In genomic region chr6:125248136-125248535, GRCh38 we compare ENCODE assay signal across 34 cellular contexts.
"Had no signal": no experiment of that assay in that cellular context is flagged by ENCODE, and none has a peak within 500 bp of the region (broad histone marks: within the 10 kb centered on the region; RNA-seq: fewer than 3 reads in every experiment).

No MANE protein-coding gene starts in this region.

- H3K4me1 Mint-ChIP-seq: activated B cell treated with CpG ODN at 0.5 μM for 24 hours; activated CD4-positive, alpha-beta T cell treated with anti-CD3 and anti-CD28 coated beads for 36 hours; activated CD4-positive, alpha-beta T cell treated with anti-CD3 and anti-CD28 coated beads, Interleukin-2, amount 10 ng/mL, durations not matched to agents 7 days and 5 days; activated CD8-positive, alpha-beta memory T cell treated with anti-CD3 and anti-CD28 coated beads, Interleukin-2, amount 10 ng/mL, durations not matched to agents 7 days and 5 days; activated naive CD4-positive, alpha-beta T cell treated with anti-CD3 and anti-CD28 coated beads, Interleukin-2, amount 50 U/mL, for 24 hours; activated naive CD8-positive, alpha-beta T cell treated with anti-CD3 and anti-CD28 coated beads, Interleukin-2, amount 10 ng/mL, durations not matched to agents 7 days and 5 days; activated naive CD8-positive, alpha-beta T cell treated with anti-CD3 and anti-CD28 coated beads, Interleukin-2, amount 50 U/mL, for 24 hours had no signal

- H3K4me3 ChIP-seq: body of pancreas, breast epithelium had no signal

- DNase-seq: activated B cell treated with CpG ODN at 0.5 μM for 24 hours; activated CD4-positive, alpha-beta memory T cell treated with anti-CD3 and anti-CD28 coated beads, Interleukin-2, amount 10 ng/mL, durations not matched to agents 7 days and 5 days; activated CD4-positive, alpha-beta T cell treated with anti-CD3 and anti-CD28 coated beads for 36 hours; activated CD4-positive, alpha-beta T cell treated with anti-CD3 and anti-CD28 coated beads for 48 hours; activated CD4-positive, alpha-beta T cell treated with anti-CD3 and anti-CD28 coated beads, Interleukin-2, amount 10 ng/mL, durations not matched to agents 7 days and 5 days; activated CD4-positive, alpha-beta T cell treated with anti-CD3 and anti-CD28 coated beads, Interleukin-2, amount 50 U/mL, for 48 hours; activated CD4-positive, CD25-positive, alpha-beta regulatory T cell treated with anti-CD3 and anti-CD28 coated beads, Interleukin-2, amount 50 U/mL, for 72 hours; activated CD8-positive, alpha-beta memory T cell treated with anti-CD3 and anti-CD28 coated beads for 24 hours; activated CD8-positive, alpha-beta memory T cell treated with anti-CD3 and anti-CD28 coated beads, Interleukin-2, amount 10 ng/mL, durations not matched to agents 7 days and 5 days; activated CD8-positive, alpha-beta memory T cell treated with anti-CD3 and anti-CD28 coated beads, Interleukin-2, amount 50 U/mL, for 48 hours; activated CD8-positive, alpha-beta T cell treated with anti-CD3 and anti-CD28 coated beads, Interleukin-2, amount 10 ng/mL, durations not matched to agents 7 days and 5 days; activated effector memory CD4-positive, alpha-beta T cell treated with Interleukin-2 at 50 U/mL for 16 hours; activated gamma-delta T cell; activated naive CD4-positive, alpha-beta T cell treated with anti-CD3 and anti-CD28 coated beads, Interleukin-2, amount 10 ng/mL, durations not matched to agents 7 days and 5 days; activated naive CD4-positive, alpha-beta T cell treated with Interleukin-2 at 50 U/mL for 16 hours; activated naive CD8-positive, alpha-beta T cell treated with anti-CD3 and anti-CD28 coated beads, Interleukin-2, amount 10 ng/mL, durations not matched to agents 7 days and 5 days; activated naive CD8-positive, alpha-beta T cell treated with anti-CD3 and anti-CD28 coated beads, Interleukin-2, amount 50 U/mL, for 24 hours; activated T-cell treated with anti-CD3 and anti-CD28 coated beads, Interleukin-2, amount 50 U/mL, for 24 hours; activated T-cell treated with anti-CD3 and anti-CD28 coated beads, Interleukin-2, amount 50 U/mL, for 48 hours; amniotic stem cell; aorta; body of pancreas; brain microvascular endothelial cell; central memory CD4-positive, alpha-beta T cell; T-helper 1 cell; T-helper 2 cell; T-helper 9 cell had no signal

- H3K27ac Mint-ChIP-seq: activated B cell treated with CpG ODN at 0.5 μM for 24 hours; activated CD4-positive, alpha-beta memory T cell treated with anti-CD3 and anti-CD28 coated beads, Interleukin-2, amount 10 ng/mL, durations not matched to agents 7 days and 5 days; activated CD4-positive, alpha-beta T cell treated with anti-CD3 and anti-CD28 coated beads for 36 hours; activated CD4-positive, alpha-beta T cell treated with anti-CD3 and anti-CD28 coated beads, Interleukin-2, amount 10 ng/mL, durations not matched to agents 7 days and 5 days; activated CD8-positive, alpha-beta memory T cell treated with anti-CD3 and anti-CD28 coated beads, Interleukin-2, amount 10 ng/mL, durations not matched to agents 7 days and 5 days; activated CD8-positive, alpha-beta T cell treated with anti-CD3 and anti-CD28 coated beads, Interleukin-2, amount 10 ng/mL, durations not matched to agents 7 days and 5 days; activated naive CD4-positive, alpha-beta T cell treated with anti-CD3 and anti-CD28 coated beads, Interleukin-2, amount 10 ng/mL, durations not matched to agents 7 days and 5 days; activated naive CD4-positive, alpha-beta T cell treated with anti-CD3 and anti-CD28 coated beads, Interleukin-2, amount 50 U/mL, for 24 hours; activated naive CD8-positive, alpha-beta T cell; activated naive CD8-positive, alpha-beta T cell treated with anti-CD3 and anti-CD28 coated beads, Interleukin-2, amount 10 ng/mL, durations not matched to agents 7 days and 5 days; activated naive CD8-positive, alpha-beta T cell treated with anti-CD3 and anti-CD28 coated beads, Interleukin-2, amount 50 U/mL, for 24 hours; activated T-cell treated with anti-CD3 and anti-CD28 coated beads, Interleukin-2, amount 50 U/mL, for 24 hours; activated T-helper 2 cell treated with anti-CD3 and anti-CD28 coated beads, Interferon-gamma antibody, Interleukin-2, Interleukin-4, amounts not matched to agents 10 μg/mL and 5 μg/mL and 100 μg/mL, durations not matched to agents 14 hours and 24 hours and 36 hours; T-helper 1 cell treated with Interleukin-12 subunit alpha and Interleukin-12 subunit beta and Interleukin-4 antibody, amounts not matched to agents 30 μg/mL and 1 μg/mL, for 36 hours; T-helper 2 cell treated with Interferon-gamma antibody and Interleukin-4, amounts not matched to agents 5 μg/mL and 100 μg/mL, for 36 hours had no signal

- H3K9me3 Mint-ChIP-seq: activated CD4-positive, alpha-beta memory T cell treated with anti-CD3 and anti-CD28 coated beads, Interleukin-2, amount 10 ng/mL, durations not matched to agents 7 days and 5 days; activated naive CD4-positive, alpha-beta T cell treated with anti-CD3 and anti-CD28 coated beads, Interleukin-2, amount 10 ng/mL, durations not matched to agents 7 days and 5 days; activated naive CD4-positive, alpha-beta T cell treated with anti-CD3 and anti-CD28 coated beads, Interleukin-2, amount 50 U/mL, for 24 hours had no signal

- H3K27ac ChIP-seq: body of pancreas, brain microvascular endothelial cell, breast epithelium, VCaP had no signal

- H3K36me3 Mint-ChIP-seq: activated CD8-positive, alpha-beta memory T cell treated with anti-CD3 and anti-CD28 coated beads, Interleukin-2, amount 10 ng/mL, durations not matched to agents 7 days and 5 days; activated naive CD4-positive, alpha-beta T cell treated with anti-CD3 and anti-CD28 coated beads, Interleukin-2, amount 10 ng/mL, durations not matched to agents 7 days and 5 days; activated naive CD4-positive, alpha-beta T cell treated with anti-CD3 and anti-CD28 coated beads, Interleukin-2, amount 50 U/mL, for 24 hours; activated naive CD8-positive, alpha-beta T cell treated with anti-CD3 and anti-CD28 coated beads, Interleukin-2, amount 10 ng/mL, durations not matched to agents 7 days and 5 days had no signal

- H3K27me3 ChIP-seq: body of pancreas, brain microvascular endothelial cell, breast epithelium had no signal

- H3K36me3 ChIP-seq: brain microvascular endothelial cell, breast epithelium had no signal

- H3K4me1 ChIP-seq: body of pancreas, breast epithelium had no signal

- H3K27me3 Mint-ChIP-seq: activated B cell treated with CpG ODN at 0.5 μM for 24 hours had no signal

- H3K9me3 ChIP-seq: body of pancreas had no signal

- H3K4me3 Mint-ChIP-seq: activated B cell treated with CpG ODN at 0.5 μM for 24 hours; activated CD4-positive, alpha-beta memory T cell treated with anti-CD3 and anti-CD28 coated beads, Interleukin-2, amount 10 ng/mL, durations not matched to agents 7 days and 5 days; activated CD4-positive, alpha-beta T cell treated with anti-CD3 and anti-CD28 coated beads for 36 hours; activated CD4-positive, alpha-beta T cell treated with anti-CD3 and anti-CD28 coated beads, Interleukin-2, amount 10 ng/mL, durations not matched to agents 7 days and 5 days; activated CD8-positive, alpha-beta memory T cell treated with anti-CD3 and anti-CD28 coated beads, Interleukin-2, amount 10 ng/mL, durations not matched to agents 7 days and 5 days; activated CD8-positive, alpha-beta T cell treated with anti-CD3 and anti-CD28 coated beads, Interleukin-2, amount 10 ng/mL, durations not matched to agents 7 days and 5 days; activated naive CD4-positive, alpha-beta T cell treated with anti-CD3 and anti-CD28 coated beads, Interleukin-2, amount 10 ng/mL, durations not matched to agents 7 days and 5 days; activated naive CD4-positive, alpha-beta T cell treated with anti-CD3 and anti-CD28 coated beads, Interleukin-2, amount 50 U/mL, for 24 hours; activated naive CD8-positive, alpha-beta T cell; activated naive CD8-positive, alpha-beta T cell treated with anti-CD3 and anti-CD28 coated beads, Interleukin-2, amount 10 ng/mL, durations not matched to agents 7 days and 5 days; activated naive CD8-positive, alpha-beta T cell treated with anti-CD3 and anti-CD28 coated beads, Interleukin-2, amount 50 U/mL, for 24 hours; activated T-cell treated with anti-CD3 and anti-CD28 coated beads, Interleukin-2, amount 50 U/mL, for 24 hours; T-helper 1 cell treated with Interleukin-12 subunit alpha and Interleukin-12 subunit beta and Interleukin-4 antibody, amounts not matched to agents 30 μg/mL and 1 μg/mL, for 36 hours; T-helper 2 cell treated with Interferon-gamma antibody and Interleukin-4, amounts not matched to agents 5 μg/mL and 100 μg/mL, for 36 hours had no signal

- ATAC-seq: activated CD4-positive, alpha-beta T cell treated with anti-CD3 and anti-CD28 coated beads for 36 hours; activated CD8-positive, alpha-beta memory T cell treated with anti-CD3 and anti-CD28 coated beads, Interleukin-2, amount 10 ng/mL, durations not matched to agents 7 days and 5 days; activated CD8-positive, alpha-beta T cell treated with anti-CD3 and anti-CD28 coated beads, Interleukin-2, amount 10 ng/mL, durations not matched to agents 7 days and 5 days; activated naive CD8-positive, alpha-beta T cell treated with anti-CD3 and anti-CD28 coated beads, Interleukin-2, amount 50 U/mL, for 24 hours; body of pancreas had no signal
